Comparison of ENCODE assay signal across 2 cellular contexts in the genomic region with DNA sequence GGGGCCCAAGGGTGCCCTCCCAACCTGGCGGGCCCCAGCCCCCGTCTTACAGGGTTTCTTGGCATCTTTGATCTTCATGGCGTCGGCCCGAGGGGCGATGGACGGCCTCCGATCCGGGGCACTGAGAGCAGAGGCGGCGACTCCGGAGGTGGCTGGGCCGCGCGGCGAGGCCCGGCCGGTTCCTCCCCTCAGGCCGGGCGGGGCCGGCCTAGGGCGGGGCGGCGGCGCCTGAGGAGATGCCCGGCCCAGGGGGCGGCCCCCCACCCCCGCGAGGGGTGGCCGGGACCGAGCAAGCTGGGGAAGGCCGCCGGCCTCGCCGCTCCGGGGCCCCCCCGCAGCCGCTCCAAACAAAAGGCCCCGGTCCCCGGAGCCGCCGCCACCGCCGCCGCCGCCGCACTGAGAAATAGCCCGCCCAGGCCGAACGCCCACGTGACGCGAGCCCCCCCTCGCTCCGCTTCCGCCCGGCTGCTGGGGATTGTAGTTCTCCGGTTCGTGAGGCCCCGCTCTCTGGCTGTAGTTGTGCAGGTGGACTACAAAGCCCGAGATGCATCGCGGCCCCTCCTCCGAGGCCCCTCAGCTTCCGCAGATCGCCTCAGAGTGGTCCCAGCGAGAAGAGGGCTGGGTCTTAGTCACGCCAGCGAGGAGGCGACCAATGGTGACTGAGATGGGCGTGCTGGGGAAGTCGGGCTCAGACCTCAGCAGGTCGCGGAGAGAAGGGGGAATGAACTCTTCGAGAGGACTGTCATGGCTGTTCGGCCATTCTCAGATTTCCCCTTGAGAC.
TF ChIP-seq lines count a peak whose summit lies in the region.

A gene (minus strand): TSS at position 163 of the 781 bp plus-strand sequence. CDS start 85 bp downstream, at position 78.

TF ChIP-seq in HCT116, 20 proteins besides CTCF, POLR2A, EP300 and RAD21 (continued from another document):
- TF ChIP-seq, protein P1, sequence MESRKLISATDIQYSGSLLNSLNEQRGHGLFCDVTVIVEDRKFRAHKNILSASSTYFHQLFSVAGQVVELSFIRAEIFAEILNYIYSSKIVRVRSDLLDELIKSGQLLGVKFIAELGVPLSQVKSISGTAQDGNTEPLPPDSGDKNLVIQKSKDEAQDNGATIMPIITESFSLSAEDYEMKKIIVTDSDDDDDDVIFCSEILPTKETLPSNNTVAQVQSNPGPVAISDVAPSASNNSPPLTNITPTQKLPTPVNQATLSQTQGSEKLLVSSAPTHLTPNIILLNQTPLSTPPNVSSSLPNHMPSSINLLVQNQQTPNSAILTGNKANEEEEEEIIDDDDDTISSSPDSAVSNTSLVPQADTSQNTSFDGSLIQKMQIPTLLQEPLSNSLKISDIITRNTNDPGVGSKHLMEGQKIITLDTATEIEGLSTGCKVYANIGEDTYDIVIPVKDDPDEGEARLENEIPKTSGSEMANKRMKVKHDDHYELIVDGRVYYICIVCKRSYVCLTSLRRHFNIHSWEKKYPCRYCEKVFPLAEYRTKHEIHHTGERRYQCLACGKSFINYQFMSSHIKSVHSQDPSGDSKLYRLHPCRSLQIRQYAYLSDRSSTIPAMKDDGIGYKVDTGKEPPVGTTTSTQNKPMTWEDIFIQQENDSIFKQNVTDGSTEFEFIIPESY (IDR thresholded peaks at IDR 0.05; ENCODE audit: extremely low read depth, insufficient replicate concordance, low read length) = peak; percentile 56
- TF ChIP-seq ELF1 (IDR thresholded peaks at IDR 0.05; ENCODE audit: borderline replicate concordance, low read depth) = peak; percentile 78
- TF ChIP-seq JUND (IDR thresholded peaks at IDR 0.05) = no peak
- no peak for TF ChIP-seq CEBPB (IDR thresholded peaks at IDR 0.05; ENCODE audit: low read depth)
- peak; percentile 94 for TF ChIP-seq ZFX (IDR thresholded peaks at IDR 0.05)
- TF ChIP-seq EZH2phosphoT487 (IDR thresholded peaks at IDR 0.05; ENCODE audit: borderline replicate concordance) = no peak
- TF ChIP-seq SP1 (IDR thresholded peaks at IDR 0.05; ENCODE audit: low read depth) = peak; percentile 92
- TF ChIP-seq TCF7L2 (IDR thresholded peaks at IDR 0.05; ENCODE audit: borderline replicate concordance, extremely low read depth, insufficient read depth, insufficient read length) = no peak
- TF ChIP-seq, protein P2, sequence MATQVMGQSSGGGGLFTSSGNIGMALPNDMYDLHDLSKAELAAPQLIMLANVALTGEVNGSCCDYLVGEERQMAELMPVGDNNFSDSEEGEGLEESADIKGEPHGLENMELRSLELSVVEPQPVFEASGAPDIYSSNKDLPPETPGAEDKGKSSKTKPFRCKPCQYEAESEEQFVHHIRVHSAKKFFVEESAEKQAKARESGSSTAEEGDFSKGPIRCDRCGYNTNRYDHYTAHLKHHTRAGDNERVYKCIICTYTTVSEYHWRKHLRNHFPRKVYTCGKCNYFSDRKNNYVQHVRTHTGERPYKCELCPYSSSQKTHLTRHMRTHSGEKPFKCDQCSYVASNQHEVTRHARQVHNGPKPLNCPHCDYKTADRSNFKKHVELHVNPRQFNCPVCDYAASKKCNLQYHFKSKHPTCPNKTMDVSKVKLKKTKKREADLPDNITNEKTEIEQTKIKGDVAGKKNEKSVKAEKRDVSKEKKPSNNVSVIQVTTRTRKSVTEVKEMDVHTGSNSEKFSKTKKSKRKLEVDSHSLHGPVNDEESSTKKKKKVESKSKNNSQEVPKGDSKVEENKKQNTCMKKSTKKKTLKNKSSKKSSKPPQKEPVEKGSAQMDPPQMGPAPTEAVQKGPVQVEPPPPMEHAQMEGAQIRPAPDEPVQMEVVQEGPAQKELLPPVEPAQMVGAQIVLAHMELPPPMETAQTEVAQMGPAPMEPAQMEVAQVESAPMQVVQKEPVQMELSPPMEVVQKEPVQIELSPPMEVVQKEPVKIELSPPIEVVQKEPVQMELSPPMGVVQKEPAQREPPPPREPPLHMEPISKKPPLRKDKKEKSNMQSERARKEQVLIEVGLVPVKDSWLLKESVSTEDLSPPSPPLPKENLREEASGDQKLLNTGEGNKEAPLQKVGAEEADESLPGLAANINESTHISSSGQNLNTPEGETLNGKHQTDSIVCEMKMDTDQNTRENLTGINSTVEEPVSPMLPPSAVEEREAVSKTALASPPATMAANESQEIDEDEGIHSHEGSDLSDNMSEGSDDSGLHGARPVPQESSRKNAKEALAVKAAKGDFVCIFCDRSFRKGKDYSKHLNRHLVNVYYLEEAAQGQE (IDR thresholded peaks at IDR 0.05; ENCODE audit: low read depth) = no peak
- TF ChIP-seq, protein P3, sequence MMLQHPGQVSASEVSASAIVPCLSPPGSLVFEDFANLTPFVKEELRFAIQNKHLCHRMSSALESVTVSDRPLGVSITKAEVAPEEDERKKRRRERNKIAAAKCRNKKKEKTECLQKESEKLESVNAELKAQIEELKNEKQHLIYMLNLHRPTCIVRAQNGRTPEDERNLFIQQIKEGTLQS (IDR thresholded peaks at IDR 0.05) = no peak
- TF ChIP-seq YY1 (IDR thresholded peaks at IDR 0.05; ENCODE audit: extremely low read depth, insufficient replicate concordance, low read depth, low read length) = peak; percentile 72
- peak; percentile 98 for TF ChIP-seq POLR2AphosphoS5 (IDR thresholded peaks at IDR 0.05; ENCODE audit: low read depth, low read length)
- TF ChIP-seq SIN3A (IDR thresholded peaks at IDR 0.05; ENCODE audit: low read depth) = peak; percentile 81
- TF ChIP-seq, protein P4, sequence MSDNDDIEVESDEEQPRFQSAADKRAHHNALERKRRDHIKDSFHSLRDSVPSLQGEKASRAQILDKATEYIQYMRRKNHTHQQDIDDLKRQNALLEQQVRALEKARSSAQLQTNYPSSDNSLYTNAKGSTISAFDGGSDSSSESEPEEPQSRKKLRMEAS (IDR thresholded peaks at IDR 0.05) = peak; percentile 80
TF ChIP-seq in HCT116: peak in this region for 10.

TF ChIP-seq in neural cell, 6 proteins besides CTCF, POLR2A, EP300 and RAD21 (continued from another document):
- TF ChIP-seq, protein P2 (IDR thresholded peaks at IDR 0.05; ENCODE audit: borderline replicate concordance) = peak; percentile 92
